1 cellular context compared by ENCODE assay signal in the genomic region with DNA sequence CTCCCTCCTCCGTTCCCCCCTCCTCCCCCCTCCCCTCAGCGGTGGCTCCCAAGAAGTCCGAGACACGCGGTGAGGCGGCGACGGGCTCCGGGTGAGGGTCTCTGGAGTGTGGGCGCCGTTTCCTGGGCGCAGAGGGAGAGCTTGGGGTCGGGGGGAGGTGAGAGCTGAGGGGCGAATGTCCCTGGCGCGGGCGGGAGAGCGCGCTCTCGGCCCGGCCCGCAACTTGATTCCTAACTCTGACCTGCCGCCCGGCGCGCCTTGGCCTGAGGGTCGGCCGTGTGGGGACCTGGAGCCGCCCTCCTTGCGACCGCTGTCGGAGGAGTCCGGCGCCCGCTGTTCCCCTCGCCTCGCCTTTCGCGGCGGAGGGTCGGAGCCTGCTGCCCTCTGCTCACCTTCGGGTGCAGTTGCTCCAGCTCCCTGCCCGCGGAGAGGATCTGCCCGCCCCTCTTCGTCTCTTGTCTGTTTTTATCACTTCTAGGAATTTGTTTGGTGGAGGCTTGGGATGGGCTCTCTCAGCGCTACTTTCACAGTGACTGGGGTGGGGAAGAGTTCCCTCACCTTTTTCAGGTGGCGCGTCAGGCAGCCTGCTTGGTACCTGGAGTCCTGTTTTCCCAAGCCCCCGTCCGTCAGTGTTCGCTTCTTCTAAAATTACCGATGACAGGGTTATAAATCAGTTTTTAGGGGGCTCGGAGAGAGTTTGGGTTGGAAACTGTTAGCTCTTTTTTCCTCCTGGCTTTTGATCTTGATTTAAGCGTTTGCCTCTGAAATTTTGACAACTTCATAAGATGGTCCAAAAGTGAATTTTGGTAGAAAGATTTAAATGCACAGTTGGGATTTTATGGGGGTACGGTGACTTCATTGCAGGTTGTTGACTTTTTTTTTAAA.
A peak's percentile ranks its signal among the peaks of the same experiment; 100 is the strongest.
TF ChIP-seq lines count a peak whose summit lies in the region.

No MANE protein-coding gene starts in this region.

TF ChIP-seq in K562, 482 proteins besides CTCF, POLR2A, EP300 and RAD21 (continues in another document):
- TF ChIP-seq, protein P1, sequence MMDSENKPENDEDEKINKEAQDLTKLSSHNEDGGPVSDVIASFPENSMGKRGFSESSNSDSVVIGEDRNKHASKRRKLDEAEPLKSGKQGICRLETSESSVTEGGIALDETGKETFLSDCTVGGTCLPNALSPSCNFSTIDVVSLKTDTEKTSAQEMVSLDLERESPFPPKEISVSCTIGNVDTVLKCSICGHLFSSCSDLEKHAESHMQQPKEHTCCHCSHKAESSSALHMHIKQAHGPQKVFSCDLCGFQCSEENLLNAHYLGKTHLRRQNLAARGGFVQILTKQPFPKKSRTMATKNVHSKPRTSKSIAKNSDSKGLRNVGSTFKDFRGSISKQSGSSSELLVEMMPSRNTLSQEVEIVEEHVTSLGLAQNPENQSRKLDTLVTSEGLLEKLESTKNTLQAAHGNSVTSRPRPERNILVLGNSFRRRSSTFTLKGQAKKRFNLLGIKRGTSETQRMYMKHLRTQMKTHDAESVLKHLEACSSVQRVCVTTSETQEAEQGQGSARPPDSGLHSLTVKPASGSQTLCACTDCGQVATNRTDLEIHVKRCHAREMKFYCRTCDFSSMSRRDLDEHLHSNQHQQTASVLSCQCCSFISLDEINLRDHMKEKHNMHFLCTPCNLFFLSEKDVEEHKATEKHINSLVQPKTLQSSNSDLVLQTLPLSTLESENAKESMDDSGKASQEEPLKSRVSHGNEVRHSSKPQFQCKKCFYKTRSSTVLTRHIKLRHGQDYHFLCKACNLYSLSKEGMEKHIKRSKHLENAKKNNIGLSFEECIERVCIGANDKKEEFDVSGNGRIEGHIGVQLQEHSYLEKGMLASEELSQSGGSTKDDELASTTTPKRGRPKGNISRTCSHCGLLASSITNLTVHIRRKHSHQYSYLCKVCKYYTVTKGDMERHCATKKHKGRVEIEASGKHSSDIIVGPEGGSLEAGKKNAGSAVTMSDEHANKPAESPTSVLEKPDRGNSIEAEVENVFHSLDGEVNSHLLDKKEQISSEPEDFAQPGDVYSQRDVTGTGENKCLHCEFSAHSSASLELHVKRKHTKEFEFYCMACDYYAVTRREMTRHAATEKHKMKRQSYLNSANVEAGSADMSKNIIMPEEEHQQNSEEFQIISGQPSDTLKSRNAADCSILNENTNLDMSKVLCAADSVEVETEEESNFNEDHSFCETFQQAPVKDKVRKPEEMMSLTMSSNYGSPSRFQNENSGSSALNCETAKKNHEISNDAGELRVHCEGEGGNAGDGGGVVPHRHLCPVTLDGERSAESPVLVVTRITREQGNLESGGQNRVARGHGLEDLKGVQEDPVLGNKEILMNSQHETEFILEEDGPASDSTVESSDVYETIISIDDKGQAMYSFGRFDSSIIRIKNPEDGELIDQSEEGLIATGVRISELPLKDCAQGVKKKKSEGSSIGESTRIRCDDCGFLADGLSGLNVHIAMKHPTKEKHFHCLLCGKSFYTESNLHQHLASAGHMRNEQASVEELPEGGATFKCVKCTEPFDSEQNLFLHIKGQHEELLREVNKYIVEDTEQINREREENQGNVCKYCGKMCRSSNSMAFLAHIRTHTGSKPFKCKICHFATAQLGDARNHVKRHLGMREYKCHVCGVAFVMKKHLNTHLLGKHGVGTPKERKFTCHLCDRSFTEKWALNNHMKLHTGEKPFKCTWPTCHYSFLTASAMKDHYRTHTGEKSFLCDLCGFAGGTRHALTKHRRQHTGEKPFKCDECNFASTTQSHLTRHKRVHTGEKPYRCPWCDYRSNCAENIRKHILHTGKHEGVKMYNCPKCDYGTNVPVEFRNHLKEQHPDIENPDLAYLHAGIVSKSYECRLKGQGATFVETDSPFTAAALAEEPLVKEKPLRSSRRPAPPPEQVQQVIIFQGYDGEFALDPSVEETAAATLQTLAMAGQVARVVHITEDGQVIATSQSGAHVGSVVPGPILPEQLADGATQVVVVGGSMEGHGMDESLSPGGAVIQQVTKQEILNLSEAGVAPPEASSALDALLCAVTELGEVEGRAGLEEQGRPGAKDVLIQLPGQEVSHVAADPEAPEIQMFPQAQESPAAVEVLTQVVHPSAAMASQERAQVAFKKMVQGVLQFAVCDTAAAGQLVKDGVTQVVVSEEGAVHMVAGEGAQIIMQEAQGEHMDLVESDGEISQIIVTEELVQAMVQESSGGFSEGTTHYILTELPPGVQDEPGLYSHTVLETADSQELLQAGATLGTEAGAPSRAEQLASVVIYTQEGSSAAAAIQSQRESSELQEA (IDR thresholded peaks at IDR 0.05; ENCODE audit: low read depth), result no peak
- TF ChIP-seq CBX8 (IDR thresholded peaks at IDR 0.05; ENCODE audit: borderline replicate concordance, extremely low read depth, low read depth, low read length, poor library complexity, severe bottlenecking) (no peak), ZSCAN29 (IDR thresholded peaks at IDR 0.05) (no peak), ZNF384 (IDR thresholded peaks at IDR 0.05; ENCODE audit: low read depth, low read length) (no peak), FOXP1 (CRISPR knock-in tag; IDR thresholded peaks at IDR 0.05) (0 out of 2 replicates have a peak, but pooled peaks have one; percentile 39), ZC3H11A (IDR thresholded peaks at IDR 0.05; ENCODE audit: low read depth, low read length) (no peak), SNRNP70 (optimal IDR thresholded peaks at IDR 0.05; ENCODE audit: low read depth, low read length) (no peak), ZFX (CRISPR knock-in tag; IDR thresholded peaks at IDR 0.05) (peak; percentile 19; the same call in 1 of the 2 replicates), POLR2G (IDR thresholded peaks at IDR 0.05; ENCODE audit: low read depth, low read length) (peak; percentile 84), TEAD1 (CRISPR knock-in tag; IDR thresholded peaks at IDR 0.05) (no peak), ZNF324 (CRISPR knock-in tag; IDR thresholded peaks at IDR 0.05) (no peak), SRSF3 (IDR thresholded peaks at IDR 0.05; ENCODE audit: insufficient read depth, low read length) (no peak), PCBP1 (IDR thresholded peaks at IDR 0.05; ENCODE audit: low read depth, low read length, poor library complexity, severe bottlenecking) (peak; percentile 45), ZNF280B (CRISPR knock-in tag; IDR thresholded peaks at IDR 0.05) (no peak), ZZZ3 (IDR thresholded peaks at IDR 0.05) (no peak), ATF1 (CRISPR knock-in tag; IDR thresholded peaks at IDR 0.05) (no peak), ATF1 (tag; IDR thresholded peaks at IDR 0.05) (0 out of 2 replicates have a peak, but pooled peaks have one; percentile 8), STAT6 (CRISPR knock-in tag; IDR thresholded peaks at IDR 0.05) (no peak), ZNF239 (CRISPR knock-in tag; IDR thresholded peaks at IDR 0.05) (no peak), KDM5B (IDR thresholded peaks at IDR 0.05; ENCODE audit: insufficient replicate concordance, low read depth, low read length) (no peak), CCNT2 (IDR thresholded peaks at IDR 0.05; ENCODE audit: borderline replicate concordance, extremely low read depth, insufficient read length, low read depth, low read length) (peak; percentile 24), HNRNPL (IDR thresholded peaks at IDR 0.05; ENCODE audit: low read depth, low read length) (0 out of 2 replicates have a peak, but pooled peaks have one; percentile 64), UBTF (IDR thresholded peaks at IDR 0.05; ENCODE audit: borderline replicate concordance in 1 of 2, low read depth in 2 of 2, low read length in 2 of 2) (peak; percentile 31 to 87; a peak in 1 of 4 replicates), PKNOX1 (IDR thresholded peaks at IDR 0.05) (0 out of 2 replicates have a peak, but pooled peaks have one; percentile 6)
- TF ChIP-seq, protein P2, sequence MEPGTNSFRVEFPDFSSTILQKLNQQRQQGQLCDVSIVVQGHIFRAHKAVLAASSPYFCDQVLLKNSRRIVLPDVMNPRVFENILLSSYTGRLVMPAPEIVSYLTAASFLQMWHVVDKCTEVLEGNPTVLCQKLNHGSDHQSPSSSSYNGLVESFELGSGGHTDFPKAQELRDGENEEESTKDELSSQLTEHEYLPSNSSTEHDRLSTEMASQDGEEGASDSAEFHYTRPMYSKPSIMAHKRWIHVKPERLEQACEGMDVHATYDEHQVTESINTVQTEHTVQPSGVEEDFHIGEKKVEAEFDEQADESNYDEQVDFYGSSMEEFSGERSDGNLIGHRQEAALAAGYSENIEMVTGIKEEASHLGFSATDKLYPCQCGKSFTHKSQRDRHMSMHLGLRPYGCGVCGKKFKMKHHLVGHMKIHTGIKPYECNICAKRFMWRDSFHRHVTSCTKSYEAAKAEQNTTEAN (CRISPR knock-in tag; IDR thresholded peaks at IDR 0.05), result no peak
- TF ChIP-seq, protein P3, sequence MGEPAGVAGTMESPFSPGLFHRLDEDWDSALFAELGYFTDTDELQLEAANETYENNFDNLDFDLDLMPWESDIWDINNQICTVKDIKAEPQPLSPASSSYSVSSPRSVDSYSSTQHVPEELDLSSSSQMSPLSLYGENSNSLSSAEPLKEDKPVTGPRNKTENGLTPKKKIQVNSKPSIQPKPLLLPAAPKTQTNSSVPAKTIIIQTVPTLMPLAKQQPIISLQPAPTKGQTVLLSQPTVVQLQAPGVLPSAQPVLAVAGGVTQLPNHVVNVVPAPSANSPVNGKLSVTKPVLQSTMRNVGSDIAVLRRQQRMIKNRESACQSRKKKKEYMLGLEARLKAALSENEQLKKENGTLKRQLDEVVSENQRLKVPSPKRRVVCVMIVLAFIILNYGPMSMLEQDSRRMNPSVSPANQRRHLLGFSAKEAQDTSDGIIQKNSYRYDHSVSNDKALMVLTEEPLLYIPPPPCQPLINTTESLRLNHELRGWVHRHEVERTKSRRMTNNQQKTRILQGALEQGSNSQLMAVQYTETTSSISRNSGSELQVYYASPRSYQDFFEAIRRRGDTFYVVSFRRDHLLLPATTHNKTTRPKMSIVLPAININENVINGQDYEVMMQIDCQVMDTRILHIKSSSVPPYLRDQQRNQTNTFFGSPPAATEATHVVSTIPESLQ (CRISPR knock-in tag; IDR thresholded peaks at IDR 0.05), result no peak
- TF ChIP-seq, protein P4, sequence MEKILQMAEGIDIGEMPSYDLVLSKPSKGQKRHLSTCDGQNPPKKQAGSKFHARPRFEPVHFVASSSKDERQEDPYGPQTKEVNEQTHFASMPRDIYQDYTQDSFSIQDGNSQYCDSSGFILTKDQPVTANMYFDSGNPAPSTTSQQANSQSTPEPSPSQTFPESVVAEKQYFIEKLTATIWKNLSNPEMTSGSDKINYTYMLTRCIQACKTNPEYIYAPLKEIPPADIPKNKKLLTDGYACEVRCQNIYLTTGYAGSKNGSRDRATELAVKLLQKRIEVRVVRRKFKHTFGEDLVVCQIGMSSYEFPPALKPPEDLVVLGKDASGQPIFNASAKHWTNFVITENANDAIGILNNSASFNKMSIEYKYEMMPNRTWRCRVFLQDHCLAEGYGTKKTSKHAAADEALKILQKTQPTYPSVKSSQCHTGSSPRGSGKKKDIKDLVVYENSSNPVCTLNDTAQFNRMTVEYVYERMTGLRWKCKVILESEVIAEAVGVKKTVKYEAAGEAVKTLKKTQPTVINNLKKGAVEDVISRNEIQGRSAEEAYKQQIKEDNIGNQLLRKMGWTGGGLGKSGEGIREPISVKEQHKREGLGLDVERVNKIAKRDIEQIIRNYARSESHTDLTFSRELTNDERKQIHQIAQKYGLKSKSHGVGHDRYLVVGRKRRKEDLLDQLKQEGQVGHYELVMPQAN (IDR thresholded peaks at IDR 0.05; ENCODE audit: borderline replicate concordance), result peak; percentile 25; the same call in 1 of the 2 replicates
